Comparison of ENCODE assay signal across 20 cellular contexts in the genomic region with DNA sequence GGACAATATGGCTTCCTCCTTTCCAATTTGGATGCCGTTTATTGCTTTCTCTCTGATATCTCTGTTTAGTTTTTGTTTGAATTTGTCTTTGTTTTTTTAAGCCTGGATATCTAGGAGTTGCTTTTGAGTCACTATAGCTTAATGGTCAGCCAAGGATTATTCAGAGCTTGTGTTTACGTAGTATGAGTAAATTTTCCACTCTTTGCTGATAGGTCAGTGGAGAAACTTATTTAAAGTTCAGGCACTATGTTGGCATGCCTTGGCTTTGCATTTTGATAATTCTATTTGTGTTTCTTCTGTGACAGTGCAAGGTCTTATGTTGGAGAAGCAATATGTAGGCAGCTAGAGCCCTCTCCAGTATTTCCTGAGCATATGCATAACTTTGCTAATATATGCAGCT.
DNase-seq lines count a peak whose midpoint lies in the region; ATAC-seq and TF ChIP-seq lines count a peak whose summit lies in the region.
"Had no signal": no experiment of that assay in that cellular context is flagged by ENCODE, and none has a peak within 500 bp of the region (broad histone marks: within the 10 kb centered on the region; RNA-seq: fewer than 3 reads in every experiment).

No MANE protein-coding gene starts in this region.

- H3K18ac ChIP-seq in mesendoderm (ENCODE audit: low read length): peak overlapping the region; percentile 39

- no peak overlapping the region for H2BK120ac ChIP-seq in mesendoderm (ENCODE audit: low read depth, low read length)

- WGBS in mesendoderm (ENCODE audit: extremely low coverage, insufficient coverage, low lambda C conversion rate): no CpG with 5 or more reads among the region's 2 CpGs

- no peak overlapping the region for H2AK5ac ChIP-seq in mesendoderm (ENCODE audit: low read length)

- no peak overlapping the region for H2BK15ac ChIP-seq in mesendoderm (replicated peaks; ENCODE audit: low read depth)

- DNase-seq in GM23338 (ENCODE audit: low spot score) (no peak), fibroblast of lung (ENCODE audit: low read depth in 2 of 2) (peak; percentile 36 to 41), mesendoderm (no peak), foreskin melanocyte (no peak), NCI-H1092 (lab: John Stamatoyannopoulos, UW) (no peak), brain microvascular endothelial cell (no peak), C1 segment of cervical spinal cord (lab: John Stamatoyannopoulos, UW) (no peak)
- DNase-seq: DMS 273 treated with DMSO at 0.1 percent for 48 hours, EL, HFFc6, Kasumi-1, MM.1S, NCI-H1105 treated with DMSO at 0.1 percent for 48 hours, NCI-H187 treated with DMSO at 0.1 percent for 48 hours, NCI-H526 treated with DMSO at 0.1 percent for 48 hours, SHP77 treated with DMSO at 0.1 percent for 48 hours had no signal

- H3K27ac ChIP-seq in GM23338 (ENCODE audit: low read depth) (no peak overlapping the region), VCaP (no peak overlapping the region), fibroblast of lung (ENCODE audit: insufficient read depth, low read length) (no peak overlapping the region), mesendoderm (ENCODE audit: low read depth, low read length) (no peak overlapping the region), brain microvascular endothelial cell (no peak overlapping the region)
- H3K27ac ChIP-seq: A549, C4-2B had no signal

- no peak for ATAC-seq in GM23338
- ATAC-seq: A549 had no signal

- H3K36me3 ChIP-seq in GM23338 (ENCODE audit: insufficient read depth) (no peaks in the 10 kb centered on the region), fibroblast of lung (ENCODE audit: control insufficient read depth, insufficient read depth, low read length) (no peaks in the 10 kb centered on the region), mesendoderm (ENCODE audit: control insufficient read depth, insufficient read depth, low read length) (no peaks in the 10 kb centered on the region), brain microvascular endothelial cell (replicated peaks) (no peaks in the 10 kb centered on the region)

- no peak overlapping the region for H2AFZ ChIP-seq in GM23338
- H2AFZ ChIP-seq in fibroblast of lung (ENCODE audit: low read length): no peak overlapping the region

- no peak overlapping the region for H4K5ac ChIP-seq in mesendoderm (ENCODE audit: low read length)

- H3K9me2 ChIP-seq in GM23338 (ENCODE audit: insufficient read depth): no peaks in the 10 kb centered on the region

- H3K27me3 ChIP-seq in GM23338 (ENCODE audit: insufficient read depth): no peaks in the 10 kb centered on the region
- no peaks in the 10 kb centered on the region for H3K27me3 ChIP-seq in fibroblast of lung (ENCODE audit: control insufficient read depth, insufficient read depth, low read length)
- H3K27me3 ChIP-seq in mesendoderm (ENCODE audit: insufficient read depth, low read length, poor library complexity): no peaks in the 10 kb centered on the region
- no peaks in the 10 kb centered on the region for H3K27me3 ChIP-seq in brain microvascular endothelial cell (replicated peaks)

- no peaks in the 10 kb centered on the region for H3K9me3 Mint-ChIP-seq in GM23338

- peak overlapping the region; percentile 31; the same call in 1 of the 2 replicates for H3K27ac Mint-ChIP-seq in GM23338
- H3K27ac Mint-ChIP-seq: HFFc6, IgD-negative memory B cell had no signal

- H3K4me2 ChIP-seq in GM23338 (no peak overlapping the region), fibroblast of lung (ENCODE audit: extremely low read depth, insufficient read depth, low read length) (no peak overlapping the region), mesendoderm (ENCODE audit: low read length) (no peak overlapping the region)
- H3K4me2 ChIP-seq: A549 had no signal

- no peak overlapping the region for H2BK5ac ChIP-seq in mesendoderm (ENCODE audit: low read length)

- H3F3A ChIP-seq in GM23338 (replicated peaks; ENCODE audit: low read depth): no peaks in the 10 kb centered on the region

- H3K4me3 ChIP-seq in GM23338: no peak overlapping the region
- no peak overlapping the region for H3K4me3 ChIP-seq in fibroblast of lung (replicated peaks in 1 of 4; ENCODE audit: control extremely low read depth in 1 of 4, insufficient read depth in 1 of 4, low read depth in 3 of 4, low read length in 4 of 4)
- no peak overlapping the region for H3K4me3 ChIP-seq in mesendoderm (ENCODE audit: low read length)
- H3K4me3 ChIP-seq in brain microvascular endothelial cell (ENCODE audit: low read depth, low read length): no peak overlapping the region
- H3K4me3 ChIP-seq: A549 had no signal

- H3K4me1 Mint-ChIP-seq in GM23338: peaks cover 39% of the 10 kb centered on the region
- H3K4me1 Mint-ChIP-seq: IgD-negative memory B cell had no signal

- no peak for TF ChIP-seq CTCF in GM23338 (conservative IDR thresholded peaks at IDR 0.05; ENCODE audit: low read depth in 2 of 2)
- TF ChIP-seq CTCF in VCaP (conservative IDR thresholded peaks at IDR 0.05): 0 out of 2 replicates have a peak, but pooled peaks have one; percentile 4
- no peak for TF ChIP-seq CTCF in fibroblast of lung (conservative IDR thresholded peaks at IDR 0.05 in 1 of 2, IDR thresholded peaks at IDR 0.05 in 1 of 2; ENCODE audit: low read depth in 1 of 2, low read length in 2 of 2)
- no peak for TF ChIP-seq CTCF in brain microvascular endothelial cell (IDR thresholded peaks at IDR 0.05; ENCODE audit: low read depth, low read length, missing control alignments)

- H3K9ac ChIP-seq in fibroblast of lung (ENCODE audit: insufficient read depth, low read length) (no peak overlapping the region), mesendoderm (ENCODE audit: low read length) (no peak overlapping the region)

- H3K36me3 Mint-ChIP-seq in GM23338 (ENCODE audit: low read depth): peaks cover 2% of the 10 kb centered on the region; the same call in 1 of the 3 replicates
- H3K36me3 Mint-ChIP-seq: IgD-negative memory B cell had no signal

- H3K23ac ChIP-seq in mesendoderm (ENCODE audit: low read length): no peak overlapping the region

- H3K56ac ChIP-seq in mesendoderm (ENCODE audit: low read length): no peak overlapping the region

- H3K79me2 ChIP-seq in GM23338 (replicated peaks; ENCODE audit: insufficient read depth): peaks cover 76% of the 10 kb centered on the region
- no peaks in the 10 kb centered on the region for H3K79me2 ChIP-seq in fibroblast of lung (ENCODE audit: control insufficient read depth, insufficient read depth, low read length)
- H3K79me2 ChIP-seq in mesendoderm (ENCODE audit: control insufficient read depth, insufficient read depth, low read length): peaks cover 9% of the 10 kb centered on the region

- H3K9me3 ChIP-seq in fibroblast of lung (ENCODE audit: control insufficient read depth, insufficient read depth, low read depth, low read length): no peaks in the 10 kb centered on the region
- H3K9me3 ChIP-seq: A549 had no signal

- H3K4ac ChIP-seq in mesendoderm (ENCODE audit: low read depth, low read length): no peak overlapping the region

- H4K8ac ChIP-seq in mesendoderm (ENCODE audit: low read depth, low read length): no peak overlapping the region

- peaks cover 3% of the 10 kb centered on the region for H3K79me1 ChIP-seq in mesendoderm (ENCODE audit: low read length)

- no peaks in the 10 kb centered on the region for H3K27me3 Mint-ChIP-seq in GM23338 (ENCODE audit: insufficient read depth, low read depth, poor library complexity)
- H3K27me3 Mint-ChIP-seq: IgD-negative memory B cell had no signal

- H4K20me1 ChIP-seq in GM23338 (replicated peaks; ENCODE audit: insufficient read depth) (0 out of 2 replicates have a peak, but pooled peaks cover 4% of the 10 kb centered on the region), fibroblast of lung (ENCODE audit: control insufficient read depth, extremely low read depth, insufficient read depth, low read length) (no peaks in the 10 kb centered on the region)

- no peaks in the 10 kb centered on the region for H3K4me1 ChIP-seq in GM23338 (ENCODE audit: insufficient read depth)
- H3K4me1 ChIP-seq in fibroblast of lung (ENCODE audit: control insufficient read depth, extremely low read depth, insufficient read depth, low read length): no peaks in the 10 kb centered on the region
- peaks cover 3% of the 10 kb centered on the region for H3K4me1 ChIP-seq in mesendoderm (ENCODE audit: control insufficient read depth, low read depth, low read length)
- H3K4me1 ChIP-seq: A549 had no signal

- H3K4me3 Mint-ChIP-seq in GM23338: no peak overlapping the region
- H3K4me3 Mint-ChIP-seq: HFFc6, IgD-negative memory B cell had no signal

- in situ Hi-C loops in brain microvascular endothelial cell (cut with HindIII; ENCODE audit: low pct_ligation_motif_present, low sequenced_read_pairs): no loop called here

TF ChIP-seq in GM23338, 12 proteins besides CTCF, POLR2A, EP300 and RAD21 (continues in another document):
- TF ChIP-seq JUNB (IDR thresholded peaks at IDR 0.05; ENCODE audit: unreplicated experiment) (no peak), EZH2 (IDR thresholded peaks at IDR 0.05; ENCODE audit: low read depth, unreplicated experiment) (no peak), POLR2AphosphoS5 (IDR thresholded peaks at IDR 0.05; ENCODE audit: low read depth) (no peak), EZH2phosphoT487 (IDR thresholded peaks at IDR 0.05; ENCODE audit: unreplicated experiment) (no peak), STAT1 (IDR thresholded peaks at IDR 0.05; ENCODE audit: unreplicated experiment) (no peak), ZNF114 (CRISPR knock-in tag; IDR thresholded peaks at IDR 0.05) (no peak)
- TF ChIP-seq, protein P1, sequence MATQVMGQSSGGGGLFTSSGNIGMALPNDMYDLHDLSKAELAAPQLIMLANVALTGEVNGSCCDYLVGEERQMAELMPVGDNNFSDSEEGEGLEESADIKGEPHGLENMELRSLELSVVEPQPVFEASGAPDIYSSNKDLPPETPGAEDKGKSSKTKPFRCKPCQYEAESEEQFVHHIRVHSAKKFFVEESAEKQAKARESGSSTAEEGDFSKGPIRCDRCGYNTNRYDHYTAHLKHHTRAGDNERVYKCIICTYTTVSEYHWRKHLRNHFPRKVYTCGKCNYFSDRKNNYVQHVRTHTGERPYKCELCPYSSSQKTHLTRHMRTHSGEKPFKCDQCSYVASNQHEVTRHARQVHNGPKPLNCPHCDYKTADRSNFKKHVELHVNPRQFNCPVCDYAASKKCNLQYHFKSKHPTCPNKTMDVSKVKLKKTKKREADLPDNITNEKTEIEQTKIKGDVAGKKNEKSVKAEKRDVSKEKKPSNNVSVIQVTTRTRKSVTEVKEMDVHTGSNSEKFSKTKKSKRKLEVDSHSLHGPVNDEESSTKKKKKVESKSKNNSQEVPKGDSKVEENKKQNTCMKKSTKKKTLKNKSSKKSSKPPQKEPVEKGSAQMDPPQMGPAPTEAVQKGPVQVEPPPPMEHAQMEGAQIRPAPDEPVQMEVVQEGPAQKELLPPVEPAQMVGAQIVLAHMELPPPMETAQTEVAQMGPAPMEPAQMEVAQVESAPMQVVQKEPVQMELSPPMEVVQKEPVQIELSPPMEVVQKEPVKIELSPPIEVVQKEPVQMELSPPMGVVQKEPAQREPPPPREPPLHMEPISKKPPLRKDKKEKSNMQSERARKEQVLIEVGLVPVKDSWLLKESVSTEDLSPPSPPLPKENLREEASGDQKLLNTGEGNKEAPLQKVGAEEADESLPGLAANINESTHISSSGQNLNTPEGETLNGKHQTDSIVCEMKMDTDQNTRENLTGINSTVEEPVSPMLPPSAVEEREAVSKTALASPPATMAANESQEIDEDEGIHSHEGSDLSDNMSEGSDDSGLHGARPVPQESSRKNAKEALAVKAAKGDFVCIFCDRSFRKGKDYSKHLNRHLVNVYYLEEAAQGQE (IDR thresholded peaks at IDR 0.05; ENCODE audit: unreplicated experiment): no peak

Comparison
In these comparisons a context has a peak if more than half of its experiments do, and no peak if none do; other contexts are left out.
1. DNase-seq: peak in fibroblast of lung (2 of 2); none in GM23338 (single experiment), mesendoderm (single experiment), foreskin melanocyte (single experiment), NCI-H1092 (single experiment), brain microvascular endothelial cell (single experiment) and C1 segment of cervical spinal cord (0 of 14).